8 cellular contexts compared by ENCODE assay signal in the genomic region with DNA sequence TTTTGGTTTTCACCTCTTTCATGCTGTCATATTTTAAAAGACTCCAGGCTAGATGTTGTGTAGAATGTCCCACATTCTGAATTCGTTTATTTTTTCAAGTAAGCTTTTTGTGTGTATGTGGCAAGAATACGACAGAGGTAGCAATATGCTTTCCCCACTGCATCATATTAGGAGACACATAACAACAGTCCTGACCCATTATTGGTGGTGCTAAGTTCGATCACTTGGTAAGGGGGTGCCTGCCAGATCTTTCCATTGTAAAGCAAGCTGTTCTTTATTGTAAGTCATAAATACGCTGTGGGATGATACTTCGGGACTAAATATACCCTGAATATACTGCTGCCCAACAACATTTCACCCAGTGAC. TPM values are rescaled to one million over a fixed set of nuclear protein-coding genes. Genes with fewer than 3 reads are reported as not detected.
A peak's percentile ranks its signal among the peaks of the same experiment; 100 is the strongest.
DNase-seq lines count a peak whose midpoint lies in the region; ATAC-seq and TF ChIP-seq lines count a peak whose summit lies in the region.

No MANE protein-coding gene starts in this region.

- H3K27ac Mint-ChIP-seq in stimulated activated naive CD8-positive, alpha-beta T cell treated with anti-CD3 and anti-CD28 coated beads, Interleukin-15, Interleukin-2, amounts not matched to agents 100 ng/mL and 50 ng/mL, for 24 hours = peak overlapping the region; percentile 89
- H3K27ac Mint-ChIP-seq in activated T-helper 17 cell treated with anti-CD3 and anti-CD28 coated beads, Interleukin-2, amount 50 U/mL, for 72 hours = peak overlapping the region; percentile 97

- no peaks in the 10 kb centered on the region for H3K27me3 ChIP-seq in stomach

- TF ChIP-seq EP300 in stomach (IDR thresholded peaks at IDR 0.05) = no peak

- 12 to 23% (median 18%) methylated on average over 5 of the region's 5 CpGs for WGBS in stomach, 5 donors

- intact Hi-C loops in stomach (cut with DNase I; ENCODE audit: low total_unique reads) = loop anchor here (10.0 kb wide), 1 partner anchor 74 kb away; no protein-coding TSS in a partner anchor

- no peak for TF ChIP-seq CTCF in stomach (IDR thresholded peaks at IDR 0.05)

- H3K27ac ChIP-seq in stomach = peak overlapping the region; percentile 91 to 98 (median 96)

- H3K4me3 ChIP-seq in iPS-11a (ENCODE audit: low read depth, low read length) (peak overlapping the region; percentile 56), stomach (peak overlapping the region; percentile 71 to 97 (median 92))

- no peak for ATAC-seq in stimulated activated naive CD8-positive, alpha-beta T cell treated with anti-CD3 and anti-CD28 coated beads, Interleukin-15, Interleukin-2, amounts not matched to agents 100 U/mL and 50 U/mL, for 24 hours
- no peak for ATAC-seq in activated T-helper 17 cell treated with anti-CD3 and anti-CD28 coated beads, Interleukin-2, amount 50 U/mL, for 72 hours (replicated peaks)
- no peak for ATAC-seq in GM19328 (IDR thresholded peaks at IDR 0.05; ENCODE audit: unreplicated experiment)

- H3K4me1 ChIP-seq in stomach = peaks cover 7 to 45% (median 27%) of the 10 kb centered on the region in 4 donors

- no peaks in the 10 kb centered on the region for H3K27me3 Mint-ChIP-seq in stimulated activated naive CD8-positive, alpha-beta T cell treated with anti-CD3 and anti-CD28 coated beads, Interleukin-15, Interleukin-2, amounts not matched to agents 100 ng/mL and 50 ng/mL, for 24 hours
- no peaks in the 10 kb centered on the region for H3K27me3 Mint-ChIP-seq in activated T-helper 17 cell treated with anti-CD3 and anti-CD28 coated beads, Interleukin-2, amount 50 U/mL, for 72 hours

- DNase-seq in stimulated activated naive CD8-positive, alpha-beta T cell treated with anti-CD3 and anti-CD28 coated beads, Interleukin-15, Interleukin-2, amounts not matched to agents 100 U/mL and 50 U/mL, for 24 hours = no peak
- DNase-seq in stomach (no peak), NCI-H187 treated with DMSO at 0.1 percent for 48 hours (lab: John Stamatoyannopoulos, UW) (no peak), retina (no peak)

- no peak for TF ChIP-seq POLR2A in stomach (IDR thresholded peaks at IDR 0.05)

- peak overlapping the region; percentile 94 for H3K4me3 Mint-ChIP-seq in stimulated activated naive CD8-positive, alpha-beta T cell treated with anti-CD3 and anti-CD28 coated beads, Interleukin-15, Interleukin-2, amounts not matched to agents 100 ng/mL and 50 ng/mL, for 24 hours
- peak overlapping the region; percentile 94 for H3K4me3 Mint-ChIP-seq in activated T-helper 17 cell treated with anti-CD3 and anti-CD28 coated beads, Interleukin-2, amount 50 U/mL, for 72 hours

- H3K36me3 ChIP-seq in stomach = no peaks in the 10 kb centered on the region

- H3K9me3 Mint-ChIP-seq in stimulated activated naive CD8-positive, alpha-beta T cell treated with anti-CD3 and anti-CD28 coated beads, Interleukin-15, Interleukin-2, amounts not matched to agents 100 ng/mL and 50 ng/mL, for 24 hours = no peaks in the 10 kb centered on the region
- no peaks in the 10 kb centered on the region for H3K9me3 Mint-ChIP-seq in activated T-helper 17 cell treated with anti-CD3 and anti-CD28 coated beads, Interleukin-2, amount 50 U/mL, for 72 hours

- no peaks in the 10 kb centered on the region for H3K9me3 ChIP-seq in stomach

- H3K4me1 Mint-ChIP-seq in stimulated activated naive CD8-positive, alpha-beta T cell treated with anti-CD3 and anti-CD28 coated beads, Interleukin-15, Interleukin-2, amounts not matched to agents 100 ng/mL and 50 ng/mL, for 24 hours (ENCODE audit: low read depth) = peaks cover 59% of the 10 kb centered on the region
- H3K4me1 Mint-ChIP-seq in activated T-helper 17 cell treated with anti-CD3 and anti-CD28 coated beads, Interleukin-2, amount 50 U/mL, for 72 hours = peaks cover 30% of the 10 kb centered on the region

- H3K36me3 Mint-ChIP-seq in stimulated activated naive CD8-positive, alpha-beta T cell treated with anti-CD3 and anti-CD28 coated beads, Interleukin-15, Interleukin-2, amounts not matched to agents 100 ng/mL and 50 ng/mL, for 24 hours (ENCODE audit: low read depth) = peaks cover 25% of the 10 kb centered on the region
- H3K36me3 Mint-ChIP-seq in activated T-helper 17 cell treated with anti-CD3 and anti-CD28 coated beads, Interleukin-2, amount 50 U/mL, for 72 hours (ENCODE audit: low read depth) = peaks cover 30% of the 10 kb centered on the region

RNA-seq across cellular contexts. Expression of gene NCOA3, which starts 0.6 kb away (rescaled TPM):
- 10 to 100 TPM; 55.4 to 64.2 TPM for total RNA-seq in activated T-helper 17 cell treated with anti-CD3 and anti-CD28 coated beads, Interleukin-2, amount 50 U/mL, for 72 hours
- 10 to 100 TPM in 4 of 5 donors, 1 to 10 TPM in 1; 8.7 to 60.8 (median 27.7) TPM for total RNA-seq in stomach
- 1 to 10 TPM; 4.1 to 8.2 (median 4.3) TPM for polyA plus RNA-seq in stomach
